8 cellular contexts compared by ENCODE assay signal in genomic region chr9:21110708-21111576, GRCh38. TPM values are rescaled to one million over a fixed set of nuclear protein-coding genes. Genes with fewer than 3 reads are reported as not detected.
DNase-seq lines count a peak whose midpoint lies in the region; ATAC-seq and TF ChIP-seq lines count a peak whose summit lies in the region.

No MANE protein-coding gene starts in this region.

- no peak for TF ChIP-seq POLR2A in spleen (IDR thresholded peaks at IDR 0.05)

- WGBS in spleen, 5 donors, result 24 to 26% (median 24%) methylated on average over 4 of the region's 4 CpGs

- intact Hi-C loops in spleen (cut with DNase I; ENCODE audit: low total_unique reads), result loop anchor here (5.0 kb wide), 2 partner anchors 224 to 1184 kb away; no protein-coding TSS in a partner anchor

- DNase-seq in EH (ENCODE audit: low read depth) (peak; percentile 76), NCI-H510A (lab: John Stamatoyannopoulos, UW) (peak; percentile 3), brain microvascular endothelial cell (peak; percentile 59), iPS-NIHi11 (ENCODE audit: low spot score) (peak; percentile 65), spleen (no peak)
- DNase-seq in stimulated activated CD4-positive, alpha-beta T cell treated with anti-CD3 and anti-CD28 coated beads, Interleukin-2, amount 100 ng/mL, for 48 hours, result no peak

- H3K27me3 ChIP-seq in brain microvascular endothelial cell (replicated peaks), result no peaks in the 10 kb centered on the region
- no peaks in the 10 kb centered on the region for H3K27me3 ChIP-seq in spleen (replicated peaks in 1 of 7)

- TF ChIP-seq CTCF in brain microvascular endothelial cell (IDR thresholded peaks at IDR 0.05; ENCODE audit: low read depth, low read length, missing control alignments) (peak; percentile 71), spleen (IDR thresholded peaks at IDR 0.05 in 8 of 11, conservative IDR thresholded peaks at IDR 0.05 in 3 of 11) (peak; percentile 47 to 87 (median 78))

- in situ Hi-C loops in brain microvascular endothelial cell (cut with HindIII; ENCODE audit: low pct_ligation_motif_present, low sequenced_read_pairs), result no loop called here

- H3K27ac ChIP-seq in brain microvascular endothelial cell (no peak overlapping the region), spleen (no peak overlapping the region)

- H3K4me3 ChIP-seq in brain microvascular endothelial cell (ENCODE audit: low read depth, low read length) (no peak overlapping the region), spleen (no peak overlapping the region)

- H3K9me3 ChIP-seq in spleen, result no peaks in the 10 kb centered on the region

- H3K4me1 ChIP-seq in spleen, result no peaks in the 10 kb centered on the region

- ATAC-seq in GM19463 (IDR thresholded peaks at IDR 0.05; ENCODE audit: unreplicated experiment) (peak; percentile 88), HG03460 (IDR thresholded peaks at IDR 0.05; ENCODE audit: unreplicated experiment) (peak; percentile 88)

- H3K36me3 ChIP-seq in brain microvascular endothelial cell (replicated peaks), result no peaks in the 10 kb centered on the region
- H3K36me3 ChIP-seq in spleen, result no peaks in the 10 kb centered on the region

RNA-seq across cellular contexts. Expression of gene IFNW1, which starts 30.7 kb away (rescaled TPM):
- not detected for total RNA-seq in spleen
- not detected for polyA plus RNA-seq in spleen

RNA-seq across cellular contexts. Expression of gene IFNB1, which starts 33.2 kb away (rescaled TPM):
- total RNA-seq in spleen, result not detected
- not detected for polyA plus RNA-seq in spleen

RNA-seq across cellular contexts. Expression of gene IFNA21, which starts 55.5 kb away (rescaled TPM):
- not detected for total RNA-seq in spleen
- not detected for polyA plus RNA-seq in spleen

Comparison
In these comparisons a context has a peak if more than half of its experiments do, and no peak if none do; other contexts are left out.
1. DNase-seq: peak in EH (single experiment), NCI-H510A (single experiment), brain microvascular endothelial cell (single experiment) and iPS-NIHi11 (single experiment); none in spleen (single experiment) and stimulated activated CD4-positive, alpha-beta T cell treated with anti-CD3 and anti-CD28 coated beads, Interleukin-2, amount 100 ng/mL, for 48 hours (0 of 2).